ENCODE assay signal across 2 cellular contexts in genomic region chr7:138848056-138848975, GRCh38.
TF ChIP-seq lines count a peak whose summit lies in the region.

No MANE protein-coding gene starts in this region.

TF ChIP-seq in GM23338, 12 proteins besides CTCF, POLR2A, EP300 and RAD21 (continued from another document):
- no peak for TF ChIP-seq JUNB (IDR thresholded peaks at IDR 0.05; ENCODE audit: unreplicated experiment)
- TF ChIP-seq ZNF114 (CRISPR knock-in tag; IDR thresholded peaks at IDR 0.05), result no peak
- no peak for TF ChIP-seq ETS1 (IDR thresholded peaks at IDR 0.05)
- TF ChIP-seq NANOG (IDR thresholded peaks at IDR 0.05; ENCODE audit: borderline replicate concordance), result no peak
- TF ChIP-seq POLR2AphosphoS5 (IDR thresholded peaks at IDR 0.05; ENCODE audit: low read depth), result no peak
- TF ChIP-seq EZH2 (IDR thresholded peaks at IDR 0.05; ENCODE audit: low read depth, unreplicated experiment), result no peak
- no peak for TF ChIP-seq EZH2phosphoT487 (IDR thresholded peaks at IDR 0.05; ENCODE audit: unreplicated experiment)
- no peak for TF ChIP-seq REST (IDR thresholded peaks at IDR 0.05; ENCODE audit: unreplicated experiment)
- no peak for TF ChIP-seq ZNF462 (CRISPR knock-in tag; IDR thresholded peaks at IDR 0.05)
- TF ChIP-seq CREB1 (CRISPR knock-in tag; IDR thresholded peaks at IDR 0.05; ENCODE audit: low read depth), result no peak
- TF ChIP-seq ZNF331 (CRISPR knock-in tag; IDR thresholded peaks at IDR 0.05; ENCODE audit: low read depth), result no peak

TF ChIP-seq in K562, 482 proteins besides CTCF, POLR2A, EP300 and RAD21 (continued from another document):
- TF ChIP-seq CEBPG (CRISPR knock-in tag; IDR thresholded peaks at IDR 0.05) (no peak), CEBPG (tag; conservative IDR thresholded peaks at IDR 0.05 in 1 of 2, IDR thresholded peaks at IDR 0.05 in 1 of 2) (peak in 1 of 2 experiments; percentile 23; a peak in 1 of 4 replicates), SPI1 (IDR thresholded peaks at IDR 0.05; ENCODE audit: borderline replicate concordance, low read depth, low read length) (no peak), NFE2 (IDR thresholded peaks at IDR 0.05; ENCODE audit: low read depth) (0 out of 2 replicates have a peak, but pooled peaks have one; percentile 8)
TF ChIP-seq in K562: peak in this region for 2.
